In genomic region chr15:32987067-32987466, GRCh38 we compare ENCODE assay signal across 26 cellular contexts.
DNase-seq lines count a peak whose midpoint lies in the region; ATAC-seq, FAIRE-seq and TF ChIP-seq lines count a peak whose summit lies in the region.
"Had no signal": no experiment of that assay in that cellular context is flagged by ENCODE, and none has a peak within 500 bp of the region (broad histone marks: within the 10 kb centered on the region; RNA-seq: fewer than 3 reads in every experiment).

No MANE protein-coding gene starts in this region.

- H4K5ac ChIP-seq in IMR-90 (ENCODE audit: low read depth, low read length), result peak overlapping the region; percentile 83

- no peak for TF ChIP-seq RAD21 in IMR-90 (IDR thresholded peaks at IDR 0.05; ENCODE audit: low read length)

- H3K4me2 ChIP-seq in IMR-90 (ENCODE audit: low read depth, low read length), result peak overlapping the region; percentile 7; the same call in 1 of the 2 replicates
- H3K4me2 ChIP-seq: BLaER1, GM23338 had no signal

- TF ChIP-seq POLR2A in IMR-90 (IDR thresholded peaks at IDR 0.05; ENCODE audit: low read depth, low read length) (no peak), tibial nerve (IDR thresholded peaks at IDR 0.05) (no peak)

- no CpG with 5 or more reads among the region's 4 CpGs for whole genome bisulfite sequencing in IMR-90 (ENCODE audit: extremely low coverage in 2 of 2, insufficient read length in 1 of 2), 2 experiments
- 64 to 73% methylated on average over 4 of the region's 4 CpGs for WGBS in tibial nerve, 2 donors

- DNase-seq in AG10803 (ENCODE audit: low read depth), result peak; percentile 25
- no peak for DNase-seq in IMR-90
- DNase-seq in renal cortical epithelial cell (ENCODE audit: low read depth), result peak; percentile 76
- no peak for DNase-seq in tibial nerve (ENCODE audit: low spot score in 2 of 2)
- DNase-seq in NCI-H510A (lab: John Stamatoyannopoulos, UW), result no peak
- DNase-seq in NCI-H748 (lab: John Stamatoyannopoulos, UW; ENCODE audit: unreplicated experiment), result no peak
- DNase-seq: 8988T; CD4-positive, CD25-positive, alpha-beta regulatory T cell; HCEC 1CT; Karpas-422; MV-4-11; NCI-H1105; NCI-H1436 treated with DMSO at 0.1 percent for 48 hours; NCI-H187 treated with DMSO at 0.1 percent for 48 hours; NCI-H345; NCI-H524; NCI-H774; NK-92 treated with Interleukin-12 subunit alpha and Interleukin-12 subunit beta, amount 100 ng/mL, for 24 hours; PC-3; SJCRH30 had no signal

- no peak overlapping the region for H2AK9ac ChIP-seq in IMR-90 (replicated peaks; ENCODE audit: low read depth, low read length, poor library complexity)

- peak overlapping the region; percentile 24 to 83; a peak in 3 of 4 replicates for H4K8ac ChIP-seq in IMR-90 (ENCODE audit: low read depth in 2 of 2, low read length in 2 of 2)

- no peak for TF ChIP-seq EP300 in tibial nerve (IDR thresholded peaks at IDR 0.05)

- H2BK5ac ChIP-seq in IMR-90 (ENCODE audit: low read depth, low read length, poor library complexity, severe bottlenecking), result peak overlapping the region; percentile 81

- peak overlapping the region; percentile 66 for H3K14ac ChIP-seq in IMR-90 (replicated peaks; ENCODE audit: low read depth, low read length)

- dilution Hi-C loops in IMR-90 (cut with HindIII; ENCODE audit: low sequenced_read_pairs, unreplicated experiment), result no loop called here

- peak overlapping the region; percentile 73 for H4K91ac ChIP-seq in IMR-90 (ENCODE audit: insufficient read depth, low read depth, low read length)

- H2AFZ ChIP-seq in IMR-90 (replicated peaks; ENCODE audit: low read length, poor library complexity), result no peak overlapping the region
- H2AFZ ChIP-seq: GM23338 had no signal

- TF ChIP-seq CTCF in AG10803 (conservative IDR thresholded peaks at IDR 0.05; ENCODE audit: low read length) (no peak), IMR-90 (conservative IDR thresholded peaks at IDR 0.05; ENCODE audit: low read depth, low read length) (no peak), tibial nerve (IDR thresholded peaks at IDR 0.05) (no peak)

- H3K27me3 ChIP-seq in IMR-90 (ENCODE audit: control insufficient read depth, insufficient read depth, low read length), result no peaks in the 10 kb centered on the region
- no peaks in the 10 kb centered on the region for H3K27me3 ChIP-seq in tibial nerve
- H3K27me3 ChIP-seq: BLaER1, SJCRH30 had no signal

- POLR2A ChIA-PET in IMR-90 (lab: Charles Lee; ENCODE audit: unreplicated experiment), result no interaction called here

- H4K20me1 ChIP-seq in IMR-90 (ENCODE audit: insufficient read depth, low read length), result peaks cover 6% of the 10 kb centered on the region; the same call in 1 of the 2 replicates
- H4K20me1 ChIP-seq: BLaER1 had no signal

- H3K36me3 ChIP-seq in IMR-90 (ENCODE audit: control insufficient read depth, insufficient read depth, low read length) (peaks cover 2% of the 10 kb centered on the region; the same call in 1 of the 2 replicates), tibial nerve (no peaks in the 10 kb centered on the region)
- H3K36me3 ChIP-seq: BLaER1, SJCRH30 had no signal

- no peak for ATAC-seq in IMR-90 (ENCODE audit: low read depth)
- ATAC-seq: GM23338, PC-3, Right ventricle myocardium inferior, SK-N-SH treated with all-trans-retinoic acid at 6 μM for 48 hours had no signal

- peak overlapping the region; percentile 68 for H3K4ac ChIP-seq in IMR-90 (ENCODE audit: low read depth, low read length)

- H3K9me1 ChIP-seq in IMR-90 (ENCODE audit: insufficient read depth, low read length), result peaks cover 7% of the 10 kb centered on the region; the same call in 1 of the 2 replicates

- peak overlapping the region; percentile 47 for H2BK20ac ChIP-seq in IMR-90 (ENCODE audit: low read depth, low read length)

- peak overlapping the region; percentile 52; the same call in 1 of the 2 replicates for H2AK5ac ChIP-seq in IMR-90 (ENCODE audit: low read depth, low read length)

- intact Hi-C loops in IMR-90 (cut with micrococcal nuclease), result loop anchor here (2.0 kb wide), 1 partner anchor 114 kb away; no protein-coding TSS in a partner anchor

- 0 out of 2 replicates have a peak overlapping the region, but pooled peaks have one; percentile 52 for H3K56ac ChIP-seq in IMR-90 (ENCODE audit: extremely low read depth, insufficient read depth, low read length)

- no peaks in the 10 kb centered on the region for H3K9me3 ChIP-seq in IMR-90 (ENCODE audit: control insufficient read depth, insufficient read depth, low read length)
- no peaks in the 10 kb centered on the region for H3K9me3 ChIP-seq in tibial nerve
- H3K9me3 ChIP-seq: SJCRH30 had no signal

- in situ Hi-C loops in IMR-90 (cut with MboI; ENCODE audit: low sequenced_read_pairs), result no loop called here

- H3K4me1 ChIP-seq in IMR-90 (ENCODE audit: control insufficient read depth, insufficient read depth, low read length) (peaks cover 14% of the 10 kb centered on the region), tibial nerve (no peaks in the 10 kb centered on the region)
- H3K4me1 ChIP-seq: BLaER1 had no signal

- peak overlapping the region; percentile 93 for H3K18ac ChIP-seq in IMR-90 (ENCODE audit: low read depth, low read length)

- H3K4me3 ChIP-seq in AG10803 (ENCODE audit: low read length), result no peak overlapping the region
- H3K4me3 ChIP-seq in IMR-90 (ENCODE audit: insufficient read depth, low read depth, low read length), result no peak overlapping the region
- H3K4me3 ChIP-seq in tibial nerve, result no peak overlapping the region
- H3K4me3 ChIP-seq: BLaER1, GM23338, SJCRH30 had no signal

- H3K9ac ChIP-seq in IMR-90 (ENCODE audit: low read depth, low read length), result peak overlapping the region; percentile 68; the same call in 1 of the 2 replicates
- H3K9ac ChIP-seq: BLaER1 had no signal

- H3K27ac ChIP-seq in IMR-90 (ENCODE audit: insufficient read depth, low read length) (peak overlapping the region; percentile 86), tibial nerve (no peak overlapping the region)
- H3K27ac ChIP-seq: BLaER1, SJCRH30 had no signal

- H2BK120ac ChIP-seq in IMR-90 (ENCODE audit: low read depth, low read length), result peak overlapping the region; percentile 66

- no peak overlapping the region; the same call in 2 of the 3 replicates for H2BK15ac ChIP-seq in IMR-90 (ENCODE audit: low read depth, low read length)

- H3K79me1 ChIP-seq in IMR-90 (ENCODE audit: low read depth in 1 of 2, low read length in 2 of 2), result peaks cover 32 to 73% of the 10 kb centered on the region in 2 experiments

- peak; percentile 33 for FAIRE-seq in islet of Langerhans (lab: Jason Lieb, UNC)
- FAIRE-seq: D721Med had no signal

- 0 out of 2 replicates have a peak overlapping the region, but pooled peaks have one; percentile 20 for H3K23ac ChIP-seq in IMR-90 (ENCODE audit: low read depth, low read length)

- no TSS peak for BruUV-seq in IMR-90 (replicated peaks; lab: Mats Ljungman, UMichigan)

- CTCF ChIA-PET in IMR-90 (lab: Yijun Ruan, JAX), result interaction anchor here (1.4 kb wide), 1 partner anchor 325 kb away, joined by 3 read pairs; no protein-coding TSS in a partner anchor

TF ChIP-seq in IMR-90, 13 proteins besides CTCF, POLR2A, EP300 and RAD21:
- TF ChIP-seq SMC3 (IDR thresholded peaks at IDR 0.05; ENCODE audit: low read depth, low read length), result no peak
- TF ChIP-seq MAZ (IDR thresholded peaks at IDR 0.05; ENCODE audit: borderline replicate concordance, low read depth, low read length), result no peak

Comparison
In these comparisons a context has a peak if more than half of its experiments do, and no peak if none do; other contexts are left out.
1. DNase-seq: peak in AG10803 (single experiment) and renal cortical epithelial cell (single experiment); none in IMR-90 (single experiment), tibial nerve (0 of 2), NCI-H510A (single experiment) and NCI-H748 (single experiment).